Comparison of ENCODE assay signal across 7 cellular contexts in genomic region chr16:83723901-83724300, GRCh38.
"Had no signal": no experiment of that assay in that cellular context is flagged by ENCODE, and none has a peak within 500 bp of the region (broad histone marks: within the 10 kb centered on the region; RNA-seq: fewer than 3 reads in every experiment).

No MANE protein-coding gene starts in this region.

- H3K4me1 ChIP-seq: HAP-1 had no signal

- H2AFZ ChIP-seq: GM23248 had no signal

- H3K36me3 ChIP-seq: HAP-1 had no signal

- DNase-seq: GOT3, H7, IMR-90 had no signal

- H3K9me3 ChIP-seq: HAP-1 had no signal

- H3K27ac ChIP-seq: GM23248 had no signal

- H3K9ac ChIP-seq: GM23248 had no signal

- ATAC-seq: HCT116, K562 had no signal

- H3K4me3 ChIP-seq: GM23248, HAP-1, K562 had no signal
